Comparison of ENCODE assay signal across 17 cellular contexts in genomic region chr12:92721130-92721529, GRCh38. TPM values are rescaled to one million over a fixed set of nuclear protein-coding genes. Genes with fewer than 3 reads are reported as not detected.
DNase-seq lines count a peak whose midpoint lies in the region; ATAC-seq and TF ChIP-seq lines count a peak whose summit lies in the region.
"Had no signal": no experiment of that assay in that cellular context is flagged by ENCODE, and none has a peak within 500 bp of the region (broad histone marks: within the 10 kb centered on the region; RNA-seq: fewer than 3 reads in every experiment).

No MANE protein-coding gene starts in this region.

- H2AK5ac ChIP-seq in IMR-90 (ENCODE audit: low read depth, low read length) = no peak overlapping the region
- no peak overlapping the region for H2AK5ac ChIP-seq in mesendoderm (ENCODE audit: low read length)

- H3K23ac ChIP-seq in IMR-90 (ENCODE audit: low read depth, low read length) (no peak overlapping the region), mesendoderm (ENCODE audit: low read length) (no peak overlapping the region)

- H3K18ac ChIP-seq in IMR-90 (ENCODE audit: low read depth, low read length) (0 out of 2 replicates have a peak overlapping the region, but pooled peaks have one; percentile 4), mesendoderm (ENCODE audit: low read length) (no peak overlapping the region)

- no peak overlapping the region for H2BK5ac ChIP-seq in IMR-90 (ENCODE audit: low read depth, low read length, poor library complexity, severe bottlenecking)
- H2BK5ac ChIP-seq in mesendoderm (ENCODE audit: low read length) = no peak overlapping the region

- H2AK9ac ChIP-seq in IMR-90 (replicated peaks; ENCODE audit: low read depth, low read length, poor library complexity) = no peak overlapping the region

- TF ChIP-seq CTCF in IMR-90 (conservative IDR thresholded peaks at IDR 0.05; ENCODE audit: low read depth, low read length) (no peak), astrocyte of the spinal cord (IDR thresholded peaks at IDR 0.05; ENCODE audit: low read depth, low read length) (no peak), esophagus muscularis mucosa (IDR thresholded peaks at IDR 0.05) (no peak), upper lobe of right lung (IDR thresholded peaks at IDR 0.05) (no peak)

- H3K9me1 ChIP-seq in IMR-90 (ENCODE audit: insufficient read depth, low read length) = peaks cover 3% of the 10 kb centered on the region

- no TSS peak for BruUV-seq in IMR-90 (replicated peaks; lab: Mats Ljungman, UMichigan)

- H2AFZ ChIP-seq in IMR-90 (replicated peaks; ENCODE audit: low read length, poor library complexity) = no peak overlapping the region

- H2BK15ac ChIP-seq in IMR-90 (ENCODE audit: low read depth, low read length) = no peak overlapping the region
- H2BK15ac ChIP-seq in mesendoderm (replicated peaks; ENCODE audit: low read depth) = no peak overlapping the region

- H3K27ac ChIP-seq in IMR-90 (ENCODE audit: insufficient read depth, low read length) (no peak overlapping the region), mesendoderm (ENCODE audit: low read depth, low read length) (no peak overlapping the region), esophagus muscularis mucosa (replicated peaks in 1 of 4) (no peak overlapping the region), upper lobe of right lung (no peak overlapping the region)

- dilution Hi-C loops in IMR-90 (cut with HindIII; ENCODE audit: low sequenced_read_pairs, unreplicated experiment) = no loop called here

- H3K79me2 ChIP-seq in mesendoderm (ENCODE audit: control insufficient read depth, insufficient read depth, low read length) = no peaks in the 10 kb centered on the region

- in situ Hi-C loops in IMR-90 (cut with MboI; ENCODE audit: low sequenced_read_pairs) (no loop called here), astrocyte of the spinal cord (cut with HindIII; ENCODE audit: low sequenced_read_pairs) (no loop called here)

- H3K4ac ChIP-seq in IMR-90 (ENCODE audit: low read depth, low read length) = no peak overlapping the region
- H3K4ac ChIP-seq in mesendoderm (ENCODE audit: low read depth, low read length) = no peak overlapping the region

- TF ChIP-seq RAD21 in IMR-90 (IDR thresholded peaks at IDR 0.05; ENCODE audit: low read length) = no peak

- H3K14ac ChIP-seq in IMR-90 (replicated peaks; ENCODE audit: low read depth, low read length) = no peak overlapping the region

- no peak for TF ChIP-seq POLR2A in IMR-90 (IDR thresholded peaks at IDR 0.05; ENCODE audit: low read depth, low read length)
- TF ChIP-seq POLR2A in esophagus muscularis mucosa (IDR thresholded peaks at IDR 0.05; ENCODE audit: low read depth) = no peak

- H4K91ac ChIP-seq in IMR-90 (ENCODE audit: insufficient read depth, low read depth, low read length) = no peak overlapping the region

- DNase-seq in AG08396 (ENCODE audit: low spot score) (peak; percentile 33), IMR-90 (peak; percentile 33), astrocyte of the spinal cord (ENCODE audit: low read depth, low spot score) (peak; percentile 10), mesendoderm (peak; percentile 68), esophagus muscularis mucosa (ENCODE audit: extremely low spot score) (no peak), upper lobe of right lung (no peak)
- no peak for DNase-seq in stimulated activated CD8-positive, alpha-beta memory T cell treated with anti-CD3 and anti-CD28 coated beads, Interleukin-4, amount 100 ng/mL, for 48 hours
- DNase-seq: AML-193, Caco-2, H7, MV-4-11, NCI-H1436 treated with DMSO at 0.1 percent for 48 hours, NCI-H2107, NCI-H345, NCI-H526 treated with DMSO at 0.1 percent for 48 hours had no signal

- H4K8ac ChIP-seq in IMR-90 (ENCODE audit: low read depth in 2 of 2, low read length in 2 of 2) (no peak overlapping the region), mesendoderm (ENCODE audit: low read depth, low read length) (no peak overlapping the region)

- H3K56ac ChIP-seq in IMR-90 (ENCODE audit: extremely low read depth, insufficient read depth, low read length) = no peak overlapping the region
- no peak overlapping the region for H3K56ac ChIP-seq in mesendoderm (ENCODE audit: low read length)

- H3K27me3 ChIP-seq in IMR-90 (ENCODE audit: control insufficient read depth, insufficient read depth, low read length) (no peaks in the 10 kb centered on the region), mesendoderm (ENCODE audit: insufficient read depth, low read length, poor library complexity) (no peaks in the 10 kb centered on the region), esophagus muscularis mucosa (no peaks in the 10 kb centered on the region), upper lobe of right lung (no peaks in the 10 kb centered on the region)

- H3K4me3 ChIP-seq in IMR-90 (ENCODE audit: insufficient read depth, low read depth, low read length) (no peak overlapping the region), astrocyte of the spinal cord (ENCODE audit: low read depth, low read length) (no peak overlapping the region), mesendoderm (ENCODE audit: low read length) (no peak overlapping the region), esophagus muscularis mucosa (no peak overlapping the region), upper lobe of right lung (no peak overlapping the region)

- no peak overlapping the region for H4K5ac ChIP-seq in IMR-90 (ENCODE audit: low read depth, low read length)
- no peak overlapping the region for H4K5ac ChIP-seq in mesendoderm (ENCODE audit: low read length)

- no peaks in the 10 kb centered on the region for H3K79me1 ChIP-seq in IMR-90 (ENCODE audit: low read depth in 1 of 2, low read length in 2 of 2)
- H3K79me1 ChIP-seq in mesendoderm (ENCODE audit: low read length) = no peaks in the 10 kb centered on the region

- H3K4me2 ChIP-seq in IMR-90 (ENCODE audit: low read depth, low read length) (no peak overlapping the region), mesendoderm (ENCODE audit: low read length) (no peak overlapping the region)

- TF ChIP-seq EP300 in esophagus muscularis mucosa (IDR thresholded peaks at IDR 0.05) = no peak

- no peak overlapping the region for H3K9ac ChIP-seq in IMR-90 (ENCODE audit: low read depth, low read length)
- no peak overlapping the region for H3K9ac ChIP-seq in mesendoderm (ENCODE audit: low read length)

- H4K20me1 ChIP-seq in IMR-90 (ENCODE audit: insufficient read depth, low read length) = no peaks in the 10 kb centered on the region

- intact Hi-C loops in IMR-90 (cut with micrococcal nuclease) = no loop called here
- intact Hi-C loops in esophagus muscularis mucosa (cut with DNase I) = no loop called here
- intact Hi-C loops in upper lobe of right lung (cut with DNase I) = no loop called here

- no CpG with 5 or more reads among the region's 8 CpGs for WGBS in IMR-90 (ENCODE audit: extremely low coverage in 2 of 2, insufficient read length in 1 of 2), 2 experiments
- no CpG with 5 or more reads among the region's 8 CpGs for WGBS in mesendoderm (ENCODE audit: extremely low coverage, insufficient coverage, low lambda C conversion rate)
- WGBS in esophagus muscularis mucosa = 77% methylated on average over 7 of the region's 8 CpGs

- H2BK120ac ChIP-seq in IMR-90 (ENCODE audit: low read depth, low read length) (no peak overlapping the region), mesendoderm (ENCODE audit: low read depth, low read length) (no peak overlapping the region)

- H3K4me1 ChIP-seq in IMR-90 (ENCODE audit: control insufficient read depth, insufficient read depth, low read length) (peaks cover 5% of the 10 kb centered on the region), mesendoderm (ENCODE audit: control insufficient read depth, low read depth, low read length) (no peaks in the 10 kb centered on the region), esophagus muscularis mucosa (peaks cover 0 to 6% (median 2%) of the 10 kb centered on the region in 4 donors), upper lobe of right lung (no peaks in the 10 kb centered on the region)
- H3K4me1 ChIP-seq: Caco-2 had no signal

- ATAC-seq in IMR-90 (ENCODE audit: low read depth) (peak; percentile 42), HG02840 (IDR thresholded peaks at IDR 0.05; ENCODE audit: low FRiP score, unreplicated experiment) (no peak), upper lobe of right lung (no peak)

- POLR2A ChIA-PET in IMR-90 (lab: Charles Lee; ENCODE audit: unreplicated experiment) = no interaction called here

- H2BK20ac ChIP-seq in IMR-90 (ENCODE audit: low read depth, low read length) = no peak overlapping the region

- H3K36me3 ChIP-seq in IMR-90 (ENCODE audit: control insufficient read depth, insufficient read depth, low read length) = no peaks in the 10 kb centered on the region
- H3K36me3 ChIP-seq in mesendoderm (ENCODE audit: control insufficient read depth, insufficient read depth, low read length) = no peaks in the 10 kb centered on the region
- no peaks in the 10 kb centered on the region for H3K36me3 ChIP-seq in esophagus muscularis mucosa
- no peaks in the 10 kb centered on the region for H3K36me3 ChIP-seq in upper lobe of right lung

- H3K9me3 ChIP-seq in IMR-90 (ENCODE audit: control insufficient read depth, insufficient read depth, low read length) (peaks cover 2% of the 10 kb centered on the region), esophagus muscularis mucosa (peaks cover 0 to 6% (median 2%) of the 10 kb centered on the region in 4 donors), upper lobe of right lung (no peaks in the 10 kb centered on the region)

- CTCF ChIA-PET in IMR-90 (lab: Yijun Ruan, JAX) = interaction anchor here (0.6 kb wide), 1 partner anchor 10 kb away, joined by 3 read pairs; no protein-coding TSS in a partner anchor

TF ChIP-seq in IMR-90, 13 proteins besides CTCF, POLR2A, EP300 and RAD21:
- peak; percentile 56; the same call in 1 of the 2 replicates for TF ChIP-seq BHLHE40 (IDR thresholded peaks at IDR 0.05; ENCODE audit: low read depth, low read length)
- TF ChIP-seq MAFK (IDR thresholded peaks at IDR 0.05; ENCODE audit: low read depth, low read length) = no peak
- no peak for TF ChIP-seq MAZ (IDR thresholded peaks at IDR 0.05; ENCODE audit: borderline replicate concordance, low read depth, low read length)
- TF ChIP-seq RCOR1 (IDR thresholded peaks at IDR 0.05; ENCODE audit: insufficient replicate concordance, low read length) = no peak
- no peak for TF ChIP-seq FOS (IDR thresholded peaks at IDR 0.05; ENCODE audit: low read depth, low read length)
- no peak for TF ChIP-seq CHD1 (IDR thresholded peaks at IDR 0.05; ENCODE audit: low read depth, low read length)

RNA-seq across cellular contexts. Expression of gene PLEKHG7, which starts 18.3 kb away (rescaled TPM):
- total RNA-seq in IMR-90 (2012; rRNA removed) (under 0.01 TPM in 1 of 2 replicates, not detected in the other), esophagus muscularis mucosa (not detected), upper lobe of right lung (not detected)
- not detected in 2 replicates for polyA plus RNA-seq in IMR-90 (2012; rRNA removed)
- polyA plus RNA-seq in IMR-90 (2012; cell fraction: cytosol; rRNA removed) = not detected in 2 replicates
- 0.05 TPM in 1 of 2 replicates, not detected in the other for polyA plus RNA-seq in IMR-90 (2012; cell fraction: nucleus; rRNA removed; ENCODE audit: low replicate concordance)
- not detected for polyA plus RNA-seq in mesendoderm (2013, experiment 1 of 2)
- polyA plus RNA-seq in mesendoderm (2013, experiment 2 of 2) = 0.01 TPM
- total RNA-seq: A172, H7 had no signal

Comparison
In these comparisons a context has a peak if more than half of its experiments do, and no peak if none do; other contexts are left out.
1. DNase-seq: peak in AG08396 (single experiment), IMR-90 (single experiment), astrocyte of the spinal cord (single experiment) and mesendoderm (single experiment); none in esophagus muscularis mucosa (single experiment), upper lobe of right lung (single experiment) and stimulated activated CD8-positive, alpha-beta memory T cell treated with anti-CD3 and anti-CD28 coated beads, Interleukin-4, amount 100 ng/mL, for 48 hours (single experiment).